In the genomic region with DNA sequence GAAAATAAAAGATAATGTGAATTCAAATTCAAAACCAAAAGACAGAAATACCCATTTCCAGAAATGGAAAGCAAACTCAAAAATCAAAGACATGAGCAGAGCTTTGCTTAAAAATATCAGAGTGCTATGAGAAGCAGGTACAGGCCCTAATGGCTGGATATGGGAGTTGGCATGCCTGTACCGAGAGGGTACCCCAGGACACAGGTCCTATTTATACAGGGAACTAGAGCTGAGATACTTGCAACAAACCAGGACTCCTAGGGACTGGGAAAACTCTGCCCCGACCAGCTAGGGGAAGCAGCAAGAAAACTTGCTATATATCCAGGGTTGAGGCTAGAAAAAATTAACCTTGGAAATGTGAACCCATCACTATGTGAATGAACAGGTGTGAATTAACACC, we compare ENCODE assay signal across 28 cellular contexts. TPM values are rescaled to one million over a fixed set of nuclear protein-coding genes. Genes with fewer than 3 reads are reported as not detected.
"Had no signal": no experiment of that assay in that cellular context is flagged by ENCODE, and none has a peak within 500 bp of the region (broad histone marks: within the 10 kb centered on the region; RNA-seq: fewer than 3 reads in every experiment).

No MANE protein-coding gene starts in this region.

- H3K4me3 ChIP-seq: stomach, suprapubic skin, testis, thoracic aorta, thyroid gland, tibial artery, tibial nerve, transverse colon, upper lobe of left lung, upper lobe of right lung, uterus, vagina had no signal

- H3K27ac ChIP-seq: stomach, suprapubic skin, testis, thoracic aorta, thyroid gland, tibial artery, tibial nerve, transverse colon, upper lobe of left lung, upper lobe of right lung, uterus, vagina had no signal

- ATAC-seq: stimulated activated effector memory CD8-positive, alpha-beta T cell treated with anti-CD3 and anti-CD28 coated beads, Interleukin-12 subunit alpha, Interleukin-12 subunit beta, amount 100 ng/mL, for 72 hours; stimulated activated memory B cell treated with anti-CD40 and anti-IgM and Interleukin-4, amounts not matched to agents 10 μg/mL and 1 μg/mL and 100 μg/mL, for 72 hours; stimulated activated naive B cell treated with anti-CD40 and anti-IgM and Interleukin-4, amounts not matched to agents 10 μg/mL and 1 μg/mL and 100 μg/mL, for 72 hours; stimulated activated naive CD8-positive, alpha-beta T cell treated with anti-CD3 and anti-CD28 coated beads, Interleukin-15, amount 100 ng/mL, for 72 hours; stimulated activated naive CD8-positive, alpha-beta T cell treated with anti-CD3 and anti-CD28 coated beads, Interleukin-15, Interleukin-2, amounts not matched to agents 100 U/mL and 50 U/mL, for 24 hours; upper lobe of right lung had no signal

- DNase-seq: stimulated activated CD4-positive, alpha-beta T cell treated with anti-CD3 and anti-CD28 coated beads, Interleukin-2, amount 100 ng/mL, for 48 hours; stimulated activated CD4-positive, alpha-beta T cell treated with anti-CD3 and anti-CD28 coated beads, Interleukin-4, amount 100 ng/mL, for 1 hour; stimulated activated CD4-positive, alpha-beta T cell treated with anti-CD3 and anti-CD28 coated beads, Interleukin-4, amount 100 ng/mL, for 24 hours; stimulated activated CD4-positive, alpha-beta T cell treated with anti-CD3 and anti-CD28 coated beads, Interleukin-4, amount 100 ng/mL, for 4 hours; stimulated activated CD8-positive, alpha-beta memory T cell treated with anti-CD3 and anti-CD28 coated beads, Interleukin-4, amount 100 ng/mL, for 48 hours; stimulated activated naive B cell treated with anti-CD40 and anti-IgM and Interleukin-4, amounts not matched to agents 10 μg/mL and 1 μg/mL and 100 μg/mL, for 72 hours; stimulated activated naive CD4-positive, alpha-beta T cell; stimulated activated naive CD4-positive, alpha-beta T cell treated with Interleukin-2 at 50 U/mL for 16 hours; stimulated activated naive CD8-positive, alpha-beta T cell treated with anti-CD3 and anti-CD28 coated beads, Interleukin-15, amount 100 ng/mL, for 72 hours; stimulated activated naive CD8-positive, alpha-beta T cell treated with anti-CD3 and anti-CD28 coated beads, Interleukin-15, Interleukin-2, amounts not matched to agents 100 U/mL and 50 U/mL, for 24 hours; stomach; substantia nigra; testis; thyroid gland; tibial artery; transverse colon; trophoblast cell; upper lobe of left lung; upper lobe of right lung; uterus had no signal

- H3K9me3 ChIP-seq: stomach, suprapubic skin, testis, thoracic aorta, thyroid gland, tibial artery, tibial nerve, transverse colon, upper lobe of left lung, upper lobe of right lung, uterus, vagina had no signal

- H3K36me3 ChIP-seq: stomach, suprapubic skin, thoracic aorta, thyroid gland, tibial artery, tibial nerve, transverse colon, upper lobe of left lung, upper lobe of right lung, uterus, vagina had no signal

- H3K27me3 ChIP-seq: suprapubic skin, testis, thyroid gland, tibial nerve, transverse colon, upper lobe of left lung, upper lobe of right lung, uterus, vagina had no signal

- H3K4me1 ChIP-seq: stomach, suprapubic skin, testis, thyroid gland, tibial artery, tibial nerve, transverse colon, upper lobe of left lung, upper lobe of right lung, uterus, vagina had no signal

RNA-seq across cellular contexts. Expression of gene SYNPR, which starts 36.0 kb away (rescaled TPM):
- total RNA-seq: subcutaneous adipose tissue, suprapubic skin, testis, thoracic aorta, tibial nerve, transverse colon, upper lobe of left lung, upper lobe of right lung, ureter, vagina had no signal
